Comparison of ENCODE assay signal across 15 cellular contexts in the genomic region with DNA sequence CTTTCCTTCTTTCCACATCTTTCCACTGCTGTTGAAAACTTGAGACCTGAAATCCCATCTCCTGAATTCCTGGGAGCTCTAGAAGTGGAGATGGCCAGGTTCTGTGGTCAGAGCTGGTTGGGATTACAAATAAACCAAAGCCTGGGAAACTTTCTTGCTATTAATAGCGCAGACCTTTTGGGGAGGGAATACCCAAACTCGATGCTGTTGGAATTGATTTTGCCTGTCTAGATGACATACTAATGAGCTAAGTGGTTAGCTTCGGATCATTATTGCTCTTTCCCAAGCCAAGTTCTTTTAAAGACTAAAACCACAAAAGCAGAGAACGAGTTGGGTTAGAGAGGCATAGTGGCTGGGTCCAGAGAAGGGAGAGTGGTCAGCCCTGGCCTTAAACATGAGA.
DNase-seq lines count a peak whose midpoint lies in the region; FAIRE-seq and TF ChIP-seq lines count a peak whose summit lies in the region.
"Had no signal": no experiment of that assay in that cellular context is flagged by ENCODE, and none has a peak within 500 bp of the region (broad histone marks: within the 10 kb centered on the region; RNA-seq: fewer than 3 reads in every experiment).

No MANE protein-coding gene starts in this region.

- H3K79me2 ChIP-seq in astrocyte (ENCODE audit: insufficient read depth, low read length), result peaks cover 57% of the 10 kb centered on the region

- H3K27me3 ChIP-seq in breast epithelium (no peaks in the 10 kb centered on the region), astrocyte (ENCODE audit: insufficient read depth, low read length) (no peaks in the 10 kb centered on the region), uterus (no peaks in the 10 kb centered on the region)
- H3K27me3 ChIP-seq: MG63, upper lobe of right lung had no signal

- no peak for TF ChIP-seq CTCF in breast epithelium (IDR thresholded peaks at IDR 0.05)
- no peak for TF ChIP-seq CTCF in MCF 10A (IDR thresholded peaks at IDR 0.05; ENCODE audit: unreplicated experiment)
- no peak for TF ChIP-seq CTCF in astrocyte (IDR thresholded peaks at IDR 0.05; ENCODE audit: insufficient read depth, low read depth, low read length)
- no peak for TF ChIP-seq CTCF in mesothelial cell of epicardium (IDR thresholded peaks at IDR 0.05; ENCODE audit: unreplicated experiment)
- TF ChIP-seq CTCF in uterus (IDR thresholded peaks at IDR 0.05), result no peak

- FAIRE-seq in astrocyte (lab: Jason Lieb, UNC), result no peak

- intact Hi-C loops in breast epithelium (cut with DNase I; ENCODE audit: low total_unique reads) (no loop called here), MCF 10A (cut with micrococcal nuclease) (no loop called here), uterus (cut with DNase I; ENCODE audit: low total_unique reads) (no loop called here)

- peak overlapping the region; percentile 26 for H3K9ac ChIP-seq in astrocyte (ENCODE audit: low read length)

- CTCF ChIA-PET in MCF 10A (lab: Yijun Ruan, JAX), result no interaction called here

- POLR2A ChIA-PET in MCF 10A (lab: Yijun Ruan, JAX), result no interaction called here

- H2AFZ ChIP-seq in astrocyte (ENCODE audit: low read depth, low read length), result no peak overlapping the region

- DNase-seq in breast epithelium (ENCODE audit: low spot score in 2 of 2), result no peak
- DNase-seq in MCF 10A (ENCODE audit: unreplicated experiment), result no peak
- DNase-seq in astrocyte (ENCODE audit: low read depth), result peak; percentile 98
- no peak for DNase-seq in mesothelial cell of epicardium (ENCODE audit: low spot score in 2 of 2, unreplicated experiment in 2 of 2)
- DNase-seq in uterus, result no peak
- no peak for DNase-seq in NCI-H2171 (lab: John Stamatoyannopoulos, UW)
- no peak for DNase-seq in superior temporal gyrus (ENCODE audit: extremely low spot score)
- DNase-seq in cortex of kidney (lab: John Stamatoyannopoulos, UW), result no peak
- DNase-seq: 8988T; activated CD4-positive, alpha-beta T cell treated with anti-CD3 and anti-CD28 coated beads, Interleukin-2, amount 50 U/mL, for 4 hours; activated effector memory CD4-positive, alpha-beta T cell treated with anti-CD3 and anti-CD28 coated beads, Interleukin-2, amount 50 U/mL, for 16 hours; MG63; PC-3; upper lobe of right lung had no signal

- H3K4me1 Mint-ChIP-seq in MCF 10A (ENCODE audit: insufficient read depth, unreplicated experiment) (peaks cover 38% of the 10 kb centered on the region), astrocyte (ENCODE audit: low read depth, unreplicated experiment) (peaks cover 60% of the 10 kb centered on the region), mesothelial cell of epicardium (peaks cover 39% of the 10 kb centered on the region)

- H3K9me3 Mint-ChIP-seq in MCF 10A (ENCODE audit: unreplicated experiment) (no peaks in the 10 kb centered on the region), astrocyte (ENCODE audit: unreplicated experiment) (no peaks in the 10 kb centered on the region), mesothelial cell of epicardium (no peaks in the 10 kb centered on the region)
- H3K9me3 Mint-ChIP-seq: T-helper 1 cell treated with Interleukin-12 subunit alpha and Interleukin-12 subunit beta and Interleukin-4 antibody, amounts not matched to agents 30 μg/mL and 1 μg/mL, for 36 hours had no signal

- H3K4me3 Mint-ChIP-seq in MCF 10A (ENCODE audit: unreplicated experiment) (no peak overlapping the region), astrocyte (ENCODE audit: unreplicated experiment) (peak overlapping the region; percentile 60), mesothelial cell of epicardium (no peak overlapping the region)
- H3K4me3 Mint-ChIP-seq: T-helper 1 cell treated with Interleukin-12 subunit alpha and Interleukin-12 subunit beta and Interleukin-4 antibody, amounts not matched to agents 30 μg/mL and 1 μg/mL, for 36 hours had no signal

- peak overlapping the region; percentile 66 for H3K4me2 ChIP-seq in astrocyte (ENCODE audit: low read length)

- H3K27ac ChIP-seq in breast epithelium (peak overlapping the region; percentile 50 to 74), astrocyte (ENCODE audit: low read depth, low read length) (peak overlapping the region; percentile 77), uterus (peak overlapping the region; percentile 67 to 74)
- H3K27ac ChIP-seq: upper lobe of right lung had no signal

- H3K4me1 ChIP-seq in breast epithelium (peaks cover 3 to 30% of the 10 kb centered on the region in 2 donors), astrocyte (ENCODE audit: insufficient read depth, low read length) (peaks cover 42% of the 10 kb centered on the region), uterus (peaks cover 20% of the 10 kb centered on the region in 2 donors)

- H3K27me3 Mint-ChIP-seq in MCF 10A (ENCODE audit: insufficient read depth, unreplicated experiment), result no peaks in the 10 kb centered on the region
- H3K27me3 Mint-ChIP-seq in astrocyte (ENCODE audit: low read depth, unreplicated experiment), result no peaks in the 10 kb centered on the region
- H3K27me3 Mint-ChIP-seq in mesothelial cell of epicardium (ENCODE audit: low read depth), result no peaks in the 10 kb centered on the region

- H3K36me3 Mint-ChIP-seq in MCF 10A (ENCODE audit: insufficient read depth, unreplicated experiment), result peaks cover 10% of the 10 kb centered on the region
- H3K36me3 Mint-ChIP-seq in astrocyte (ENCODE audit: low read depth, unreplicated experiment), result peaks cover 5% of the 10 kb centered on the region
- H3K36me3 Mint-ChIP-seq in mesothelial cell of epicardium, result peaks cover 9% of the 10 kb centered on the region

- H3K4me3 ChIP-seq in breast epithelium, result no peak overlapping the region
- H3K4me3 ChIP-seq in astrocyte (ENCODE audit: insufficient read depth, low read depth, low read length), result no peak overlapping the region
- H3K4me3 ChIP-seq in uterus, result no peak overlapping the region
- H3K4me3 ChIP-seq: MG63, upper lobe of right lung had no signal

- BruUV-seq in MCF 10A (replicated peaks; lab: Mats Ljungman, UMichigan), result no TSS peak

- H3K36me3 ChIP-seq in breast epithelium (no peaks in the 10 kb centered on the region), astrocyte (ENCODE audit: insufficient read depth, low read length) (no peaks in the 10 kb centered on the region), uterus (no peaks in the 10 kb centered on the region)
- H3K36me3 ChIP-seq: upper lobe of right lung had no signal

- no peaks in the 10 kb centered on the region for H3K9me3 ChIP-seq in breast epithelium
- H3K9me3 ChIP-seq in astrocyte (ENCODE audit: insufficient read depth, low read depth, low read length), result no peaks in the 10 kb centered on the region
- no peaks in the 10 kb centered on the region for H3K9me3 ChIP-seq in uterus
- H3K9me3 ChIP-seq: MG63, upper lobe of right lung had no signal

- H3K27ac Mint-ChIP-seq in MCF 10A (ENCODE audit: low read depth, unreplicated experiment) (no peak overlapping the region), astrocyte (ENCODE audit: unreplicated experiment) (peak overlapping the region; percentile 96), mesothelial cell of epicardium (peak overlapping the region; percentile 78)
- H3K27ac Mint-ChIP-seq: T-helper 1 cell treated with Interleukin-12 subunit alpha and Interleukin-12 subunit beta and Interleukin-4 antibody, amounts not matched to agents 30 μg/mL and 1 μg/mL, for 36 hours had no signal

- TF ChIP-seq POLR2A in breast epithelium (IDR thresholded peaks at IDR 0.05), result no peak
- no peak for TF ChIP-seq POLR2A in uterus (IDR thresholded peaks at IDR 0.05)

- peaks cover 63% of the 10 kb centered on the region for H4K20me1 ChIP-seq in astrocyte (ENCODE audit: insufficient read depth, low read length)
